ENCODE assay signal across 8 cellular contexts in genomic region chr4:113762061-113762850, GRCh38. TPM values are rescaled to one million over a fixed set of nuclear protein-coding genes. Genes with fewer than 3 reads are reported as not detected.
A peak's percentile ranks its signal among the peaks of the same experiment; 100 is the strongest.
DNase-seq lines count a peak whose midpoint lies in the region; ATAC-seq and TF ChIP-seq lines count a peak whose summit lies in the region.

No MANE protein-coding gene starts in this region.

- intact Hi-C loops in CD14-positive monocyte (cut with micrococcal nuclease): loop anchor here (5.0 to 10.0 kb wide), 3 partner anchors 50 to 75 kb away; no protein-coding TSS in a partner anchor
- intact Hi-C loops in left lung (cut with DNase I): loop anchor here in 1 of 2 donors (10.0 kb wide), 2 partner anchors 217 to 367 kb away; no protein-coding TSS in a partner anchor

- H3K27ac ChIP-seq in left lung: peak overlapping the region; percentile 98 to 100

- H3K36me3 Mint-ChIP-seq in CD14-positive monocyte: peaks cover 8 to 16% of the 10 kb centered on the region in 2 donors

- peaks cover 0 to 31% of the 10 kb centered on the region in 2 donors for H3K4me1 ChIP-seq in left lung

- H3K9me3 Mint-ChIP-seq in CD14-positive monocyte: peaks cover 0 to 2% (median 0%) of the 10 kb centered on the region in 7 donors

- peaks cover 28% of the 10 kb centered on the region for H3K4me1 Mint-ChIP-seq in CD14-positive monocyte

- ATAC-seq in GM19372 (IDR thresholded peaks at IDR 0.05; ENCODE audit: low read depth, unreplicated experiment): peak; percentile 53
- ATAC-seq in HG03521 (IDR thresholded peaks at IDR 0.05; ENCODE audit: unreplicated experiment): peak; percentile 63
- peak; percentile 77 for ATAC-seq in left lung

- peak overlapping the region; percentile 64 to 79 for H3K4me3 ChIP-seq in left lung

- H3K27me3 ChIP-seq in left lung: peaks cover 0 to 18% of the 10 kb centered on the region in 2 donors

- no peaks in the 10 kb centered on the region for H3K36me3 ChIP-seq in left lung

- no peaks in the 10 kb centered on the region for H3K9me3 ChIP-seq in left lung

- peaks cover 8 to 20% (median 10%) of the 10 kb centered on the region in 3 donors for H3K27me3 Mint-ChIP-seq in CD14-positive monocyte (ENCODE audit: low read depth in 3 of 3)

- H3K27ac Mint-ChIP-seq in CD14-positive monocyte: peak overlapping the region; percentile 94 to 99 (median 99)

- DNase-seq in CD14-positive monocyte (ENCODE audit: low spot score): peak; percentile 100
- peak; percentile 86 for DNase-seq in NCI-H748 treated with DMSO at 0.1 percent for 48 hours (lab: John Stamatoyannopoulos, UW)
- peak; percentile 99 for DNase-seq in activated CD4-positive, alpha-beta T cell treated with anti-CD3 and anti-CD28 coated beads, Interleukin-2, amount 50 U/mL, for 48 hours
- peak; percentile 100 for DNase-seq in dermis blood vessel endothelial cell
- DNase-seq in left lung: peak; percentile 96 to 99
- DNase-seq in stimulated activated CD4-positive, alpha-beta T cell treated with anti-CD3 and anti-CD28 coated beads, Interleukin-2, amount 100 ng/mL, for 4 hours (ENCODE audit: low read depth): peak; percentile 99

- TF ChIP-seq CTCF in CD14-positive monocyte (IDR thresholded peaks at IDR 0.05): no peak
- TF ChIP-seq CTCF in left lung (IDR thresholded peaks at IDR 0.05): no peak

- H3K4me3 Mint-ChIP-seq in CD14-positive monocyte: peak overlapping the region; percentile 96 to 97

RNA-seq across cellular contexts. Expression of gene CAMK2D, which starts 0.7 kb away (rescaled TPM):
- polyA plus RNA-seq in CD14-positive monocyte: 10 to 100 TPM; 19.6 to 30.6 TPM
- total RNA-seq in dermis blood vessel endothelial cell (64.8 and 82.7 TPM in 2 replicates), left lung (10 to 100 TPM; 50.3 to 55.9 TPM)

Comparison
In these comparisons a context has a peak if more than half of its experiments do, and no peak if none do; other contexts are left out.
1. Peak in every context shown above with its lines: DNase-seq, ATAC-seq, H3K4me3 ChIP-seq and H3K27ac ChIP-seq.